In genomic region chrX:8358302-8358701, GRCh38 we compare ENCODE assay signal across 3 cellular contexts.
"Had no signal": no experiment of that assay in that cellular context is flagged by ENCODE, and none has a peak within 500 bp of the region (broad histone marks: within the 10 kb centered on the region; RNA-seq: fewer than 3 reads in every experiment).

No MANE protein-coding gene starts in this region.

- ATAC-seq: GM12878 had no signal

- DNase-seq: GDM1, GF-D8 had no signal

- H3K4me3 ChIP-seq: GM12878 had no signal
